Comparison of ENCODE assay signal across 19 cellular contexts in genomic region chr12:49565956-49566265, GRCh38. TPM values are rescaled to one million over a fixed set of nuclear protein-coding genes. Genes with fewer than 3 reads are reported as not detected.
DNase-seq lines count a peak whose midpoint lies in the region; ATAC-seq, FAIRE-seq and TF ChIP-seq lines count a peak whose summit lies in the region.
"Had no signal": no experiment of that assay in that cellular context is flagged by ENCODE, and none has a peak within 500 bp of the region (broad histone marks: within the 10 kb centered on the region; RNA-seq: fewer than 3 reads in every experiment).

No MANE protein-coding gene starts in this region.

- peak overlapping the region; percentile 99 for H3K4me2 ChIP-seq in BLaER1

- peak overlapping the region; percentile 62 for H3K4me3 Mint-ChIP-seq in activated CD4-positive, alpha-beta T cell treated with anti-CD3 and anti-CD28 coated beads, Interleukin-2, amount 10 ng/mL, durations not matched to agents 24 days and 14 days
- peak overlapping the region; percentile 12 for H3K4me3 Mint-ChIP-seq in T-helper 17 cell

- FAIRE-seq in kidney (lab: Jason Lieb, UNC), result no peak
- FAIRE-seq: frontal cortex, K562 had no signal

- H3K27ac ChIP-seq in BLaER1 (0 out of 2 replicates have a peak overlapping the region, but pooled peaks have one; percentile 4), kidney (ENCODE audit: low read depth in 2 of 2, low read length in 2 of 2) (no peak overlapping the region), prostate gland (no peak overlapping the region)
- H3K27ac ChIP-seq: thyroid gland had no signal

- H3K4me1 Mint-ChIP-seq in activated CD4-positive, alpha-beta T cell treated with anti-CD3 and anti-CD28 coated beads, Interleukin-2, amount 10 ng/mL, durations not matched to agents 24 days and 14 days, result peaks cover 35% of the 10 kb centered on the region
- peaks cover 47% of the 10 kb centered on the region for H3K4me1 Mint-ChIP-seq in T-helper 17 cell

- no peaks in the 10 kb centered on the region for H3K27me3 Mint-ChIP-seq in activated CD4-positive, alpha-beta T cell treated with anti-CD3 and anti-CD28 coated beads, Interleukin-2, amount 10 ng/mL, durations not matched to agents 24 days and 14 days
- no peaks in the 10 kb centered on the region for H3K27me3 Mint-ChIP-seq in T-helper 17 cell

- peak overlapping the region; percentile 52 for H3K27ac Mint-ChIP-seq in activated CD4-positive, alpha-beta T cell treated with anti-CD3 and anti-CD28 coated beads, Interleukin-2, amount 10 ng/mL, durations not matched to agents 24 days and 14 days
- peak overlapping the region; percentile 85 for H3K27ac Mint-ChIP-seq in T-helper 17 cell

- H3K9me3 ChIP-seq in BLaER1, result no peaks in the 10 kb centered on the region
- H3K9me3 ChIP-seq in T-helper 17 cell (ENCODE audit: control insufficient read depth, low read length, poor library complexity, severe bottlenecking), result no peaks in the 10 kb centered on the region
- H3K9me3 ChIP-seq in kidney (ENCODE audit: control insufficient read depth in 1 of 2, low read length in 2 of 2), result no peaks in the 10 kb centered on the region
- no peaks in the 10 kb centered on the region for H3K9me3 ChIP-seq in prostate gland
- H3K9me3 ChIP-seq: BE2C, thyroid gland had no signal

- no peak for TF ChIP-seq POLR2A in prostate gland (IDR thresholded peaks at IDR 0.05)

- H3K36me3 Mint-ChIP-seq in activated CD4-positive, alpha-beta T cell treated with anti-CD3 and anti-CD28 coated beads, Interleukin-2, amount 10 ng/mL, durations not matched to agents 24 days and 14 days (ENCODE audit: low read depth), result peaks cover 32% of the 10 kb centered on the region
- H3K36me3 Mint-ChIP-seq in T-helper 17 cell (ENCODE audit: low read depth), result peaks cover 8% of the 10 kb centered on the region

- peaks cover 55% of the 10 kb centered on the region for H3K36me3 ChIP-seq in BLaER1
- H3K36me3 ChIP-seq in kidney (ENCODE audit: control insufficient read depth in 1 of 2, insufficient read depth in 2 of 2, low read length in 2 of 2), result peaks cover 21 to 38% of the 10 kb centered on the region in 2 donors
- H3K36me3 ChIP-seq in prostate gland, result peaks cover 10 to 26% of the 10 kb centered on the region in 2 donors

- no peaks in the 10 kb centered on the region for H3K9me3 Mint-ChIP-seq in activated CD4-positive, alpha-beta T cell treated with anti-CD3 and anti-CD28 coated beads, Interleukin-2, amount 10 ng/mL, durations not matched to agents 24 days and 14 days

- DNase-seq in activated CD4-positive, alpha-beta T cell treated with anti-CD3 and anti-CD28 coated beads, Interleukin-2, amount 10 ng/mL, durations not matched to agents 24 days and 14 days, result no peak
- DNase-seq in activated CD4-positive, alpha-beta T cell treated with anti-CD3 and anti-CD28 coated beads, Interleukin-2, amount 50 U/mL, for 1 hour, result no peak
- DNase-seq in T-helper 17 cell, result no peak
- peak; percentile 26 for DNase-seq in kidney
- no peak for DNase-seq in NOMO-1 treated with dmso at 0.1 percent for 144 hours (lab: John Stamatoyannopoulos, UW; ENCODE audit: unreplicated experiment)
- DNase-seq in NCI-H226, result no peak
- no peak for DNase-seq in prostate gland (ENCODE audit: low spot score)
- DNase-seq: activated naive CD4-positive, alpha-beta T cell treated with anti-CD3 and anti-CD28 coated beads, Interleukin-2, amount 50 U/mL, for 16 hours; BE2C; dermis blood vessel endothelial cell; DMS153; NCI-H2029 treated with DMSO at 0.1 percent for 48 hours; NCI-H510A; stimulated activated CD8-positive, alpha-beta memory T cell treated with anti-CD3 and anti-CD28 coated beads, Interleukin-4, amount 100 ng/mL, for 48 hours; thyroid gland had no signal

- peaks cover 17% of the 10 kb centered on the region; the same call in 1 of the 2 replicates for H4K20me1 ChIP-seq in BLaER1

- H3K4me1 ChIP-seq in BLaER1 (peaks cover 81% of the 10 kb centered on the region), kidney (ENCODE audit: control insufficient read depth in 1 of 2, insufficient read depth in 1 of 2, low read depth in 1 of 2, low read length in 2 of 2) (peaks cover 7 to 13% of the 10 kb centered on the region in 2 donors), prostate gland (replicated peaks) (peaks cover 3% of the 10 kb centered on the region)
- H3K4me1 ChIP-seq: BE2C had no signal

- WGBS in prostate gland, result 92% methylated on average over 6 of the region's 6 CpGs

- intact Hi-C loops in activated CD4-positive, alpha-beta T cell treated with anti-CD3 and anti-CD28 coated beads, Interleukin-2, amount 10 ng/mL, durations not matched to agents 24 days and 14 days (cut with micrococcal nuclease), result loop anchor here (5.0 kb wide), 3 partner anchors 56 to 261 kb away; partner anchors contain the start of genes FMNL3, NCKAP5L and PRPF40B
- intact Hi-C loops in kidney (cut with DNase I) (no loop called here), prostate gland (cut with DNase I) (no loop called here)

- TF ChIP-seq CTCF in kidney (IDR thresholded peaks at IDR 0.05; ENCODE audit: borderline replicate concordance, extremely low read depth, insufficient read depth), result no peak
- TF ChIP-seq CTCF in prostate gland (IDR thresholded peaks at IDR 0.05), result no peak

- H3K27me3 ChIP-seq in BLaER1 (no peaks in the 10 kb centered on the region), prostate gland (replicated peaks; ENCODE audit: insufficient read depth) (no peaks in the 10 kb centered on the region)
- H3K27me3 ChIP-seq: BE2C, thyroid gland had no signal

- peak overlapping the region; percentile 38; the same call in 1 of the 2 replicates for H3K9ac ChIP-seq in BLaER1
- H3K9ac ChIP-seq in kidney (ENCODE audit: low read length in 2 of 2), result no peak overlapping the region

- H3K4me3 ChIP-seq in BLaER1 (no peak overlapping the region), kidney (ENCODE audit: low read length in 2 of 2) (no peak overlapping the region), prostate gland (no peak overlapping the region)
- H3K4me3 ChIP-seq: thyroid gland had no signal

- no peak for ATAC-seq in T-helper 17 cell
- ATAC-seq: K562 had no signal

RNA-seq across cellular contexts. Expression of gene MCRS1, which starts 2.0 kb away (rescaled TPM):
- 71.4 and 79.6 TPM in 2 replicates for total RNA-seq in activated CD4-positive, alpha-beta T cell treated with anti-CD3 and anti-CD28 coated beads, Interleukin-2, amount 10 ng/mL, durations not matched to agents 24 days and 14 days
- 10 to 100 TPM; 78.0 to 92.2 TPM for total RNA-seq in T-helper 17 cell
- total RNA-seq in kidney, result 66.8 TPM
- 60.4 TPM for polyA plus RNA-seq in kidney (ENCODE audit: insufficient read depth, low read depth, low replicate concordance)
- total RNA-seq in prostate gland, result 10 to 100 TPM; 54.1 to 87.0 TPM

RNA-seq across cellular contexts. Expression of gene KCNH3, which starts 27.1 kb away (rescaled TPM):
- 1.5 and 2.1 TPM in 2 replicates for total RNA-seq in activated CD4-positive, alpha-beta T cell treated with anti-CD3 and anti-CD28 coated beads, Interleukin-2, amount 10 ng/mL, durations not matched to agents 24 days and 14 days
- total RNA-seq in T-helper 17 cell (1 to 10 TPM; 2.7 to 3.1 TPM), kidney (2.8 TPM), prostate gland (1 to 10 TPM; 1.8 to 2.2 TPM)
- polyA plus RNA-seq in kidney (ENCODE audit: insufficient read depth, low read depth, low replicate concordance), result 1.4 TPM
- total RNA-seq: dermis blood vessel endothelial cell had no signal

RNA-seq across cellular contexts. Expression of gene FAM186B, which starts 39.5 kb away (rescaled TPM):
- total RNA-seq in activated CD4-positive, alpha-beta T cell treated with anti-CD3 and anti-CD28 coated beads, Interleukin-2, amount 10 ng/mL, durations not matched to agents 24 days and 14 days, result 0.16 and 0.33 TPM in 2 replicates
- total RNA-seq in T-helper 17 cell, result under 1 TPM; 0.37 to 0.39 TPM
- total RNA-seq in kidney, result 0.85 TPM
- 0.34 TPM for polyA plus RNA-seq in kidney (ENCODE audit: insufficient read depth, low read depth, low replicate concordance)
- 1 to 10 TPM in 1 of 2 donors, under 1 TPM in 1; 0.23 to 10.0 TPM for total RNA-seq in prostate gland
- total RNA-seq: epithelial cell of proximal tubule had no signal

RNA-seq across cellular contexts. Expression of gene PRPF40B, which starts 57.5 kb away (rescaled TPM):
- 12.3 and 12.7 TPM in 2 replicates for total RNA-seq in activated CD4-positive, alpha-beta T cell treated with anti-CD3 and anti-CD28 coated beads, Interleukin-2, amount 10 ng/mL, durations not matched to agents 24 days and 14 days
- total RNA-seq in T-helper 17 cell (1 to 10 TPM; 5.6 to 7.1 TPM), kidney (33.3 TPM), prostate gland (10 to 100 TPM; 13.9 to 31.1 TPM)
- polyA plus RNA-seq in kidney (ENCODE audit: insufficient read depth, low read depth, low replicate concordance), result 20.1 TPM
